1 cellular context compared by ENCODE assay signal in the genomic region with DNA sequence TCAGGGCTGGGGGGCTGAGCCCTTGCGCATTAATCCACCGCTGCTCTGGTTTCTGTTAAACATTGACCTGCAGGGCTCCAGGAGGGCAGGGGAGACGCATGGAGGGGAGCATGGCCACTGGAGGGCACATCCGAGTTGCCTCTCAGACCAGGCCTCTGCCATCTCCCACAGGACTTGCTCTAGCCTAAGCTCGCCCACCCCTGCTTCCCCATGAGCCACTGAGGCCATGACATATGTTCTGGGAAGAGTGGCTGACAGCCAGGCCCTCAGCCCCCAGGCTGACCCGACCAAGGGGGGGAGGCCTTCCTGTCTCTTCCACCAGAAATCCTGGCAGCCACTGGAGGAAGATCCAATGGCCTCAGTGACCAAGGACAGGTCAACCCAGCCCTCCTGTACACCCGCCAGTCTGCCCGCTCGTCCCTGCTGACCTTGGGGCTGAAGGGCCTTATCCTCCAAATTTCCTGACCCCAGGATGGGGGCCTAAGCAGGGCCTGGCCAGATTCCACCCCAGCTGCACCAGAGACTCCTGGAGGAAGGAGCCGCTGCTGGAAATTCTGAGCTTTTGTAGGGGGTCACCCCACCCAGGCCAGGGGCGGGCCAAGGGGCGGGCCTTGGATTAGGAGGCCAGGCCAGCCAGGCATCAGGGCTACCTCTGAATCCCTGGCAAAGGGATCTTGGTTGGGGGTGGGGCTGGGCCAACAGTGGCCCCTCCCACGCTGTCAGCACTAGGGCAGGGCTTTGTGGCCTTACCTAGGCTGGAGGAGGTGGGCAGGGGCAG.
TF ChIP-seq lines count a peak whose summit lies in the region.

A gene with protein sequence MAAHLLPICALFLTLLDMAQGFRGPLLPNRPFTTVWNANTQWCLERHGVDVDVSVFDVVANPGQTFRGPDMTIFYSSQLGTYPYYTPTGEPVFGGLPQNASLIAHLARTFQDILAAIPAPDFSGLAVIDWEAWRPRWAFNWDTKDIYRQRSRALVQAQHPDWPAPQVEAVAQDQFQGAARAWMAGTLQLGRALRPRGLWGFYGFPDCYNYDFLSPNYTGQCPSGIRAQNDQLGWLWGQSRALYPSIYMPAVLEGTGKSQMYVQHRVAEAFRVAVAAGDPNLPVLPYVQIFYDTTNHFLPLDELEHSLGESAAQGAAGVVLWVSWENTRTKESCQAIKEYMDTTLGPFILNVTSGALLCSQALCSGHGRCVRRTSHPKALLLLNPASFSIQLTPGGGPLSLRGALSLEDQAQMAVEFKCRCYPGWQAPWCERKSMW (minus strand): TSS at position 537 of the 778 bp plus-strand sequence. CDS start 618 bp downstream, outside the sequence.

TF ChIP-seq in HepG2, 621 proteins besides CTCF, POLR2A, EP300 and RAD21 (continued from another document and continues in another):
- TF ChIP-seq, protein P1, sequence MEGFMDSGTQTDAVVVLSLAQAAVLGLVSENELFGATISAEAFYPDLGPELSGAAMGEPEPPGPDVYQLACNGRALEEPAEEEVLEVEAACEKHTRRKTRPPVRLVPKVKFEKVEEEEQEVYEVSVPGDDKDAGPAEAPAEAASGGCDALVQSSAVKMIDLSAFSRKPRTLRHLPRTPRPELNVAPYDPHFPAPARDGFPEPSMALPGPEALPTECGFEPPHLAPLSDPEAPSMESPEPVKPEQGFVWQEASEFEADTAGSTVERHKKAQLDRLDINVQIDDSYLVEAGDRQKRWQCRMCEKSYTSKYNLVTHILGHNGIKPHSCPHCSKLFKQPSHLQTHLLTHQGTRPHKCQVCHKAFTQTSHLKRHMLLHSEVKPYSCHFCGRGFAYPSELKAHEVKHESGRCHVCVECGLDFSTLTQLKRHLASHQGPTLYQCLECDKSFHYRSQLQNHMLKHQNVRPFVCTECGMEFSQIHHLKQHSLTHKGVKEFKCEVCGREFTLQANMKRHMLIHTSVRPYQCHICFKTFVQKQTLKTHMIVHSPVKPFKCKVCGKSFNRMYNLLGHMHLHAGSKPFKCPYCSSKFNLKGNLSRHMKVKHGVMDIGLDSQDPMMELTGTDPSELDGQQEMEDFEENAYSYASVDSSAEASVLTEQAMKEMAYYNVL (CRISPR knock-in tag; IDR thresholded peaks at IDR 0.05; ENCODE audit: borderline replicate concordance): peak; percentile 56; the same call in 1 of the 2 replicates
- peak; percentile 23; the same call in 1 of the 2 replicates for TF ChIP-seq CBFB (CRISPR knock-in tag; IDR thresholded peaks at IDR 0.05)
- no peak for TF ChIP-seq CCAR2 (optimal IDR thresholded peaks at IDR 0.05; ENCODE audit: low read depth, low read length)
- peak; percentile 81; the same call in 1 of the 2 replicates for TF ChIP-seq ZBTB42 (CRISPR knock-in tag; IDR thresholded peaks at IDR 0.05)
- peak; percentile 79; the same call in 1 of the 3 replicates for TF ChIP-seq MXI1 (IDR thresholded peaks at IDR 0.05; ENCODE audit: borderline replicate concordance, low read depth, low read length)
- no peak for TF ChIP-seq AGO1 (IDR thresholded peaks at IDR 0.05; ENCODE audit: low read depth, low read length, poor library complexity, severe bottlenecking)
- TF ChIP-seq, protein P2, sequence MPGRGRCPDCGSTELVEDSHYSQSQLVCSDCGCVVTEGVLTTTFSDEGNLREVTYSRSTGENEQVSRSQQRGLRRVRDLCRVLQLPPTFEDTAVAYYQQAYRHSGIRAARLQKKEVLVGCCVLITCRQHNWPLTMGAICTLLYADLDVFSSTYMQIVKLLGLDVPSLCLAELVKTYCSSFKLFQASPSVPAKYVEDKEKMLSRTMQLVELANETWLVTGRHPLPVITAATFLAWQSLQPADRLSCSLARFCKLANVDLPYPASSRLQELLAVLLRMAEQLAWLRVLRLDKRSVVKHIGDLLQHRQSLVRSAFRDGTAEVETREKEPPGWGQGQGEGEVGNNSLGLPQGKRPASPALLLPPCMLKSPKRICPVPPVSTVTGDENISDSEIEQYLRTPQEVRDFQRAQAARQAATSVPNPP (CRISPR knock-in tag; IDR thresholded peaks at IDR 0.05): peak; percentile 91; the same call in 1 of the 2 replicates
- TF ChIP-seq ELF1 (CRISPR knock-in tag; IDR thresholded peaks at IDR 0.05): peak; percentile 10
- TF ChIP-seq, protein P3, sequence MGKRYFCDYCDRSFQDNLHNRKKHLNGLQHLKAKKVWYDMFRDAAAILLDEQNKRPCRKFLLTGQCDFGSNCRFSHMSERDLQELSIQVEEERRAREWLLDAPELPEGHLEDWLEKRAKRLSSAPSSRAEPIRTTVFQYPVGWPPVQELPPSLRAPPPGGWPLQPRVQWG (CRISPR knock-in tag; IDR thresholded peaks at IDR 0.05; ENCODE audit: borderline replicate concordance, low read depth): no peak
- TF ChIP-seq EHMT2 (IDR thresholded peaks at IDR 0.05; ENCODE audit: borderline replicate concordance, low read depth, low read length): no peak
- 0 out of 2 replicates have a peak, but pooled peaks have one; percentile 27 for TF ChIP-seq ZSCAN29 (CRISPR knock-in tag; conservative IDR thresholded peaks at IDR 0.05)
- TF ChIP-seq FOXA1 (IDR thresholded peaks at IDR 0.05): no peak
- no peak; the same call in 1 of the 2 replicates for TF ChIP-seq FOXA1 (CRISPR knock-in tag; IDR thresholded peaks at IDR 0.05)
- peak; percentile 65; the same call in 1 of the 2 replicates for TF ChIP-seq JUND (CRISPR knock-in tag; IDR thresholded peaks at IDR 0.05)
- peak; percentile 86; the same call in 1 of the 2 replicates for TF ChIP-seq ZNF256 (CRISPR knock-in tag; conservative IDR thresholded peaks at IDR 0.05)
- peak; percentile 60; the same call in 1 of the 2 replicates for TF ChIP-seq PCBP1 (IDR thresholded peaks at IDR 0.05; ENCODE audit: borderline replicate concordance, low read depth, low read length)
- TF ChIP-seq, protein P4, sequence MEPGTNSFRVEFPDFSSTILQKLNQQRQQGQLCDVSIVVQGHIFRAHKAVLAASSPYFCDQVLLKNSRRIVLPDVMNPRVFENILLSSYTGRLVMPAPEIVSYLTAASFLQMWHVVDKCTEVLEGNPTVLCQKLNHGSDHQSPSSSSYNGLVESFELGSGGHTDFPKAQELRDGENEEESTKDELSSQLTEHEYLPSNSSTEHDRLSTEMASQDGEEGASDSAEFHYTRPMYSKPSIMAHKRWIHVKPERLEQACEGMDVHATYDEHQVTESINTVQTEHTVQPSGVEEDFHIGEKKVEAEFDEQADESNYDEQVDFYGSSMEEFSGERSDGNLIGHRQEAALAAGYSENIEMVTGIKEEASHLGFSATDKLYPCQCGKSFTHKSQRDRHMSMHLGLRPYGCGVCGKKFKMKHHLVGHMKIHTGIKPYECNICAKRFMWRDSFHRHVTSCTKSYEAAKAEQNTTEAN (CRISPR knock-in tag; conservative IDR thresholded peaks at IDR 0.05): no peak
- peak; percentile 71 for TF ChIP-seq ZNF776 (CRISPR knock-in tag; IDR thresholded peaks at IDR 0.05)
- TF ChIP-seq ZFY (CRISPR knock-in tag; IDR thresholded peaks at IDR 0.05): peak; percentile 92
- TF ChIP-seq, protein P5, sequence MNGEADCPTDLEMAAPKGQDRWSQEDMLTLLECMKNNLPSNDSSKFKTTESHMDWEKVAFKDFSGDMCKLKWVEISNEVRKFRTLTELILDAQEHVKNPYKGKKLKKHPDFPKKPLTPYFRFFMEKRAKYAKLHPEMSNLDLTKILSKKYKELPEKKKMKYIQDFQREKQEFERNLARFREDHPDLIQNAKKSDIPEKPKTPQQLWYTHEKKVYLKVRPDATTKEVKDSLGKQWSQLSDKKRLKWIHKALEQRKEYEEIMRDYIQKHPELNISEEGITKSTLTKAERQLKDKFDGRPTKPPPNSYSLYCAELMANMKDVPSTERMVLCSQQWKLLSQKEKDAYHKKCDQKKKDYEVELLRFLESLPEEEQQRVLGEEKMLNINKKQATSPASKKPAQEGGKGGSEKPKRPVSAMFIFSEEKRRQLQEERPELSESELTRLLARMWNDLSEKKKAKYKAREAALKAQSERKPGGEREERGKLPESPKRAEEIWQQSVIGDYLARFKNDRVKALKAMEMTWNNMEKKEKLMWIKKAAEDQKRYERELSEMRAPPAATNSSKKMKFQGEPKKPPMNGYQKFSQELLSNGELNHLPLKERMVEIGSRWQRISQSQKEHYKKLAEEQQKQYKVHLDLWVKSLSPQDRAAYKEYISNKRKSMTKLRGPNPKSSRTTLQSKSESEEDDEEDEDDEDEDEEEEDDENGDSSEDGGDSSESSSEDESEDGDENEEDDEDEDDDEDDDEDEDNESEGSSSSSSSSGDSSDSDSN (CRISPR knock-in tag; IDR thresholded peaks at IDR 0.05): peak; percentile 65
- TF ChIP-seq, protein P6, sequence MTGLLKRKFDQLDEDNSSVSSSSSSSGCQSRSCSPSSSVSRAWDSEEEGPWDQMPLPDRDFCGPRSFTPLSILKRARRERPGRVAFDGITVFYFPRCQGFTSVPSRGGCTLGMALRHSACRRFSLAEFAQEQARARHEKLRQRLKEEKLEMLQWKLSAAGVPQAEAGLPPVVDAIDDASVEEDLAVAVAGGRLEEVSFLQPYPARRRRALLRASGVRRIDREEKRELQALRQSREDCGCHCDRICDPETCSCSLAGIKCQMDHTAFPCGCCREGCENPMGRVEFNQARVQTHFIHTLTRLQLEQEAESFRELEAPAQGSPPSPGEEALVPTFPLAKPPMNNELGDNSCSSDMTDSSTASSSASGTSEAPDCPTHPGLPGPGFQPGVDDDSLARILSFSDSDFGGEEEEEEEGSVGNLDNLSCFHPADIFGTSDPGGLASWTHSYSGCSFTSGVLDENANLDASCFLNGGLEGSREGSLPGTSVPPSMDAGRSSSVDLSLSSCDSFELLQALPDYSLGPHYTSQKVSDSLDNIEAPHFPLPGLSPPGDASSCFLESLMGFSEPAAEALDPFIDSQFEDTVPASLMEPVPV (CRISPR knock-in tag; IDR thresholded peaks at IDR 0.05): peak; percentile 88
- TF ChIP-seq BCL6 (CRISPR knock-in tag; IDR thresholded peaks at IDR 0.05): 0 out of 2 replicates have a peak, but pooled peaks have one; percentile 13
- TF ChIP-seq XRCC5 (optimal IDR thresholded peaks at IDR 0.05; ENCODE audit: low read length): peak; percentile 36
- TF ChIP-seq, protein P7, sequence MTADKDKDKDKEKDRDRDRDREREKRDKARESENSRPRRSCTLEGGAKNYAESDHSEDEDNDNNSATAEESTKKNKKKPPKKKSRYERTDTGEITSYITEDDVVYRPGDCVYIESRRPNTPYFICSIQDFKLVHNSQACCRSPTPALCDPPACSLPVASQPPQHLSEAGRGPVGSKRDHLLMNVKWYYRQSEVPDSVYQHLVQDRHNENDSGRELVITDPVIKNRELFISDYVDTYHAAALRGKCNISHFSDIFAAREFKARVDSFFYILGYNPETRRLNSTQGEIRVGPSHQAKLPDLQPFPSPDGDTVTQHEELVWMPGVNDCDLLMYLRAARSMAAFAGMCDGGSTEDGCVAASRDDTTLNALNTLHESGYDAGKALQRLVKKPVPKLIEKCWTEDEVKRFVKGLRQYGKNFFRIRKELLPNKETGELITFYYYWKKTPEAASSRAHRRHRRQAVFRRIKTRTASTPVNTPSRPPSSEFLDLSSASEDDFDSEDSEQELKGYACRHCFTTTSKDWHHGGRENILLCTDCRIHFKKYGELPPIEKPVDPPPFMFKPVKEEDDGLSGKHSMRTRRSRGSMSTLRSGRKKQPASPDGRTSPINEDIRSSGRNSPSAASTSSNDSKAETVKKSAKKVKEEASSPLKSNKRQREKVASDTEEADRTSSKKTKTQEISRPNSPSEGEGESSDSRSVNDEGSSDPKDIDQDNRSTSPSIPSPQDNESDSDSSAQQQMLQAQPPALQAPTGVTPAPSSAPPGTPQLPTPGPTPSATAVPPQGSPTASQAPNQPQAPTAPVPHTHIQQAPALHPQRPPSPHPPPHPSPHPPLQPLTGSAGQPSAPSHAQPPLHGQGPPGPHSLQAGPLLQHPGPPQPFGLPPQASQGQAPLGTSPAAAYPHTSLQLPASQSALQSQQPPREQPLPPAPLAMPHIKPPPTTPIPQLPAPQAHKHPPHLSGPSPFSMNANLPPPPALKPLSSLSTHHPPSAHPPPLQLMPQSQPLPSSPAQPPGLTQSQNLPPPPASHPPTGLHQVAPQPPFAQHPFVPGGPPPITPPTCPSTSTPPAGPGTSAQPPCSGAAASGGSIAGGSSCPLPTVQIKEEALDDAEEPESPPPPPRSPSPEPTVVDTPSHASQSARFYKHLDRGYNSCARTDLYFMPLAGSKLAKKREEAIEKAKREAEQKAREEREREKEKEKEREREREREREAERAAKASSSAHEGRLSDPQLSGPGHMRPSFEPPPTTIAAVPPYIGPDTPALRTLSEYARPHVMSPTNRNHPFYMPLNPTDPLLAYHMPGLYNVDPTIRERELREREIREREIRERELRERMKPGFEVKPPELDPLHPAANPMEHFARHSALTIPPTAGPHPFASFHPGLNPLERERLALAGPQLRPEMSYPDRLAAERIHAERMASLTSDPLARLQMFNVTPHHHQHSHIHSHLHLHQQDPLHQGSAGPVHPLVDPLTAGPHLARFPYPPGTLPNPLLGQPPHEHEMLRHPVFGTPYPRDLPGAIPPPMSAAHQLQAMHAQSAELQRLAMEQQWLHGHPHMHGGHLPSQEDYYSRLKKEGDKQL (CRISPR knock-in tag; IDR thresholded peaks at IDR 0.05; ENCODE audit: low read depth): no peak
- peak; percentile 71; the same call in 1 of the 2 replicates for TF ChIP-seq YEATS2 (CRISPR knock-in tag; IDR thresholded peaks at IDR 0.05; ENCODE audit: borderline replicate concordance)
- peak; percentile 76 for TF ChIP-seq SP5 (CRISPR knock-in tag; IDR thresholded peaks at IDR 0.05; ENCODE audit: borderline replicate concordance, low read depth)
- TF ChIP-seq, protein P8, sequence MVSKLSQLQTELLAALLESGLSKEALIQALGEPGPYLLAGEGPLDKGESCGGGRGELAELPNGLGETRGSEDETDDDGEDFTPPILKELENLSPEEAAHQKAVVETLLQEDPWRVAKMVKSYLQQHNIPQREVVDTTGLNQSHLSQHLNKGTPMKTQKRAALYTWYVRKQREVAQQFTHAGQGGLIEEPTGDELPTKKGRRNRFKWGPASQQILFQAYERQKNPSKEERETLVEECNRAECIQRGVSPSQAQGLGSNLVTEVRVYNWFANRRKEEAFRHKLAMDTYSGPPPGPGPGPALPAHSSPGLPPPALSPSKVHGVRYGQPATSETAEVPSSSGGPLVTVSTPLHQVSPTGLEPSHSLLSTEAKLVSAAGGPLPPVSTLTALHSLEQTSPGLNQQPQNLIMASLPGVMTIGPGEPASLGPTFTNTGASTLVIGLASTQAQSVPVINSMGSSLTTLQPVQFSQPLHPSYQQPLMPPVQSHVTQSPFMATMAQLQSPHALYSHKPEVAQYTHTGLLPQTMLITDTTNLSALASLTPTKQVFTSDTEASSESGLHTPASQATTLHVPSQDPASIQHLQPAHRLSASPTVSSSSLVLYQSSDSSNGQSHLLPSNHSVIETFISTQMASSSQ (IDR thresholded peaks at IDR 0.05; ENCODE audit: low read depth): peak; percentile 92
- TF ChIP-seq, protein P8 (CRISPR knock-in tag; IDR thresholded peaks at IDR 0.05; ENCODE audit: borderline replicate concordance): peak; percentile 95
- TF ChIP-seq, protein P9, sequence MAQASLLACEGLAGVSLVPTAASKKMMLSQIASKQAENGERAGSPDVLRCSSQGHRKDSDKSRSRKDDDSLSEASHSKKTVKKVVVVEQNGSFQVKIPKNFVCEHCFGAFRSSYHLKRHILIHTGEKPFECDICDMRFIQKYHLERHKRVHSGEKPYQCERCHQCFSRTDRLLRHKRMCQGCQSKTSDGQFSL (CRISPR knock-in tag; IDR thresholded peaks at IDR 0.05): 0 out of 2 replicates have a peak, but pooled peaks have one; percentile 29
- no peak for TF ChIP-seq TCF7 (IDR thresholded peaks at IDR 0.05; ENCODE audit: low read depth)
